In the genomic region with DNA sequence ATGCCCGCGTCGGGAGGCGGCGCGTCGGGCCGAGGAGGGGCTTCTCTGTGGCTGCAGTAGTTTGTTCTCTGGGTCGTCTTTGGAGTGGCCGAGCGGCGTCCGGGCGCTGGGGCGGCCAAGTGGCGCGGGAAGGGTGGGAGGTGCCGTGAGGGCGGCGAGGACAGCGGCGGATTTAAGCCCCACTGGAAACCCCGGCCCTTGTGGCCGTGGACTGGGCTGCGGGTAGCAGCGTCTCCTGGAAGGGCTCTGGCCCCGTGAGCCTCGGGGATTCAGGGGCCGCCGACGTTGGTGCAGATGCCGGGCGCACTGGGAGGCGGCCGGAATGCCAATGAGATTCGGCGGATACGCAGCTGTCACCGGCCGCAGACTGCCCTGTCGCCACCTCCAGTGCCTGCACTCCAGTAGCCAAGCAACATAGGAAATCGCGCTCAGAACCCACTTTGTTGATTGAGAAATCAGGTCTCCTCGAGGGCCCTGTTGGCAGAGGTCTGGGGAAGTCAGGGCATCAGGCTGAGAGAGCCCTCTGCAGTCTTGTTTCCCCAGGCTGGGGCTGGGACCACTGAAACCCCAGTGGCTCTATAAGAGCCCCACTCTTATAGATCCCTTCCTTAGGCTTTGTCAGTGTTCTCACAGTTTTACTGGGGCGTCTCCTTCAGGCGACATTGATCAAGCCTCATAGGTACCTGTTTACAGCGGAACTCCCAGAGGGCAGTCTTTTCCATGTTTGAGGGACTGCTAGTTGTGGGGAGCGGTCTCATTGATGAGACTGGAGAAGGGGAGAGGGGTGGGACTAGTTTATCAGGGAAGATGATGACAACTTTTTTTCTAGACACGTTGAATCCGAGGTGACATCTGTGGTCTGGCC, we compare ENCODE assay signal across 8 cellular contexts. TPM values are rescaled to one million over a fixed set of nuclear protein-coding genes. Genes with fewer than 3 reads are reported as not detected.
DNase-seq lines count a peak whose midpoint lies in the region; ATAC-seq and TF ChIP-seq lines count a peak whose summit lies in the region.

No MANE protein-coding gene starts in this region.

- peak overlapping the region; percentile 92 for H3K4me3 Mint-ChIP-seq in activated CD4-positive, alpha-beta T cell treated with anti-CD3 and anti-CD28 coated beads, Interleukin-2, amount 10 ng/mL, durations not matched to agents 24 days and 14 days

- peaks cover 2% of the 10 kb centered on the region for H3K27me3 Mint-ChIP-seq in activated CD4-positive, alpha-beta T cell treated with anti-CD3 and anti-CD28 coated beads, Interleukin-2, amount 10 ng/mL, durations not matched to agents 24 days and 14 days

- H3K27ac Mint-ChIP-seq in activated CD4-positive, alpha-beta T cell treated with anti-CD3 and anti-CD28 coated beads, Interleukin-2, amount 10 ng/mL, durations not matched to agents 24 days and 14 days: peak overlapping the region; percentile 94

- H3K9me3 ChIP-seq in iPS-18c (ENCODE audit: control insufficient read depth, insufficient read depth, low read length) (no peaks in the 10 kb centered on the region), skeletal muscle satellite cell (replicated peaks; ENCODE audit: low read length) (no peaks in the 10 kb centered on the region)

- ATAC-seq in HG02840 (IDR thresholded peaks at IDR 0.05; ENCODE audit: low FRiP score, unreplicated experiment) (peak; percentile 16), HG02623 (IDR thresholded peaks at IDR 0.05; ENCODE audit: unreplicated experiment) (no peak)

- in situ Hi-C loops in astrocyte of the spinal cord (cut with HindIII; ENCODE audit: low sequenced_read_pairs): no loop called here

- DNase-seq in activated CD4-positive, alpha-beta T cell treated with anti-CD3 and anti-CD28 coated beads, Interleukin-2, amount 10 ng/mL, durations not matched to agents 24 days and 14 days: peak; percentile 81
- no peak for DNase-seq in activated CD4-positive, alpha-beta T cell treated with anti-CD3 and anti-CD28 coated beads for 1 hour
- DNase-seq in NOMO-1 treated with dmso at 0.1 percent for 144 hours (lab: John Stamatoyannopoulos, UW; ENCODE audit: unreplicated experiment) (peak; percentile 56), astrocyte of the spinal cord (ENCODE audit: low read depth, low spot score) (peak; percentile 13)

- peaks cover 51% of the 10 kb centered on the region for H3K4me1 Mint-ChIP-seq in activated CD4-positive, alpha-beta T cell treated with anti-CD3 and anti-CD28 coated beads, Interleukin-2, amount 10 ng/mL, durations not matched to agents 24 days and 14 days

- no peaks in the 10 kb centered on the region for H3K9me3 Mint-ChIP-seq in activated CD4-positive, alpha-beta T cell treated with anti-CD3 and anti-CD28 coated beads, Interleukin-2, amount 10 ng/mL, durations not matched to agents 24 days and 14 days

- H3K36me3 Mint-ChIP-seq in activated CD4-positive, alpha-beta T cell treated with anti-CD3 and anti-CD28 coated beads, Interleukin-2, amount 10 ng/mL, durations not matched to agents 24 days and 14 days (ENCODE audit: low read depth): peaks cover 33% of the 10 kb centered on the region

- H3K4me2 ChIP-seq in skeletal muscle satellite cell (ENCODE audit: low read length): peak overlapping the region; percentile 96

- peak overlapping the region; percentile 96 for H3K9ac ChIP-seq in skeletal muscle satellite cell (ENCODE audit: low read depth, low read length)

- peaks cover 43% of the 10 kb centered on the region for H3K4me1 ChIP-seq in skeletal muscle satellite cell (ENCODE audit: control insufficient read depth, insufficient read depth, low read length)

- no peaks in the 10 kb centered on the region for H3K27me3 ChIP-seq in skeletal muscle satellite cell (ENCODE audit: control insufficient read depth, insufficient read depth, low read length)

- peaks cover 31% of the 10 kb centered on the region for H3K36me3 ChIP-seq in skeletal muscle satellite cell (ENCODE audit: insufficient read depth, low read length)

- intact Hi-C loops in activated CD4-positive, alpha-beta T cell treated with anti-CD3 and anti-CD28 coated beads, Interleukin-2, amount 10 ng/mL, durations not matched to agents 24 days and 14 days (cut with micrococcal nuclease): loop anchor here (1.0 kb wide), 2 partner anchors 12 to 59 kb away; a partner anchor contains a TSS

- H3K4me3 ChIP-seq in astrocyte of the spinal cord (ENCODE audit: low read depth, low read length) (peak overlapping the region; percentile 81), iPS-18c (ENCODE audit: insufficient read depth, low read depth, low read length) (peak overlapping the region; percentile 78), skeletal muscle satellite cell (ENCODE audit: low read length) (peak overlapping the region; percentile 90)

- TF ChIP-seq CTCF in astrocyte of the spinal cord (IDR thresholded peaks at IDR 0.05; ENCODE audit: low read depth, low read length): no peak

RNA-seq across cellular contexts. Expression of a gene that starts 0.6 kb away (rescaled TPM):
- 10.3 and 14.7 TPM in 2 replicates for total RNA-seq in activated CD4-positive, alpha-beta T cell treated with anti-CD3 and anti-CD28 coated beads, Interleukin-2, amount 10 ng/mL, durations not matched to agents 24 days and 14 days
- total RNA-seq in skeletal muscle satellite cell (2012; rRNA removed): 11.7 and 11.8 TPM in 2 replicates

RNA-seq across cellular contexts. Expression of a gene that starts 12.0 kb away (rescaled TPM):
- 57.0 and 59.9 TPM in 2 replicates for total RNA-seq in activated CD4-positive, alpha-beta T cell treated with anti-CD3 and anti-CD28 coated beads, Interleukin-2, amount 10 ng/mL, durations not matched to agents 24 days and 14 days
- 27.1 and 36.3 TPM in 2 replicates for total RNA-seq in skeletal muscle satellite cell (2012; rRNA removed)

RNA-seq across cellular contexts. Expression of a gene that starts 58.7 kb away (rescaled TPM):
- total RNA-seq in activated CD4-positive, alpha-beta T cell treated with anti-CD3 and anti-CD28 coated beads, Interleukin-2, amount 10 ng/mL, durations not matched to agents 24 days and 14 days: 13.6 and 14.2 TPM in 2 replicates
- total RNA-seq in skeletal muscle satellite cell (2012; rRNA removed): 7.2 and 7.6 TPM in 2 replicates
